19 cellular contexts compared by ENCODE assay signal in the genomic region with DNA sequence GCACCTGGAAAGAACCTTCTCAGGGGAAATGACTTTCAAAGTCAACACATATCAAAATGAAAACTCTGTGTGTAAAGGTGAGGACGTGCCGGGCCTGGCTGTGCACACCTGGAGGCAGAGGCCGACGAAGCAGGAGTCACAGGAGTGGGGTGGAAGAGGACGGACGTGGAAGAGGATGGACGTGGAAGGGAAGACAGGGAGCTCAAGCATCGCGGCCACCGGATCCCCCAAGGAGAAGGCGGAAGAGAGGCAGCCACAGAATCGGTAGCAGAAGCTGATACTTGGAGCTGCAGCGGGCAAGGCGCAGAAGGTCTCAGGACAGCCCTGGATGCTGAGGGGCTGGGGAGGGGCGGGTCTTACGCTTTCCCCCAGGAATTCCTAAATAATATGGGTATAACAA.
DNase-seq lines count a peak whose midpoint lies in the region; ATAC-seq, FAIRE-seq and TF ChIP-seq lines count a peak whose summit lies in the region.
"Had no signal": no experiment of that assay in that cellular context is flagged by ENCODE, and none has a peak within 500 bp of the region (broad histone marks: within the 10 kb centered on the region; RNA-seq: fewer than 3 reads in every experiment).

No MANE protein-coding gene starts in this region.

- BruUV-seq in HepG2 (replicated peaks; lab: Mats Ljungman, UMichigan): no TSS peak

- H3K4me1 ChIP-seq in right lobe of liver (no peaks in the 10 kb centered on the region), HepG2 (ENCODE audit: insufficient read depth, low read length) (no peaks in the 10 kb centered on the region), spleen (peaks cover 0 to 7% (median 2%) of the 10 kb centered on the region in 6 donors)

- POLR2A ChIA-PET in HepG2 (lab: Yijun Ruan, JAX): no interaction called here

- H3K79me2 ChIP-seq in HepG2 (ENCODE audit: insufficient read depth, low read length): no peaks in the 10 kb centered on the region

- no peak for FAIRE-seq in HepG2 (lab: Jason Lieb, UNC)
- FAIRE-seq: astrocyte, small intestine, TTC549 had no signal

- 52% methylated on average over 5 of the region's 16 CpGs for WGBS in right lobe of liver (ENCODE audit: insufficient coverage, low coverage, low lambda C conversion rate, missing lambda C conversion rate)
- WGBS in HepG2 (ENCODE audit: low lambda C conversion rate): 37% methylated on average over 16 of the region's 16 CpGs
- 79 to 90% (median 85%) methylated on average over 16 of the region's 16 CpGs for WGBS in spleen, 5 donors

- no peaks in the 10 kb centered on the region for H3K9me3 ChIP-seq in right lobe of liver
- no peaks in the 10 kb centered on the region for H3K9me3 ChIP-seq in HepG2 (ENCODE audit: low read length)
- H3K9me3 ChIP-seq in spleen: no peaks in the 10 kb centered on the region

- H3K27me3 ChIP-seq in right lobe of liver (no peaks in the 10 kb centered on the region), HepG2 (ENCODE audit: control insufficient read depth in 1 of 2, insufficient read depth in 2 of 2, low read length in 2 of 2) (peaks cover 4 to 58% of the 10 kb centered on the region in 2 experiments; a peak in 4 of 5 replicates), spleen (replicated peaks in 1 of 7) (peaks cover 0 to 72% (median 19%) of the 10 kb centered on the region in 7 donors)

- H3K4me3 ChIP-seq in right lobe of liver (no peak overlapping the region), HepG2 (replicated peaks in 1 of 3; ENCODE audit: insufficient read depth in 1 of 3, low read depth in 2 of 3, low read length in 3 of 3) (no peak overlapping the region), spleen (no peak overlapping the region)

- H3K27ac ChIP-seq in right lobe of liver (no peak overlapping the region), HepG2 (ENCODE audit: extremely low read length, insufficient read depth, low read length) (no peak overlapping the region), spleen (no peak overlapping the region)

- CTCF ChIA-PET in HepG2 (lab: Yijun Ruan, JAX; ENCODE audit: low intra/inter-chr PET ratio, low total read pairs): no interaction called here

- no peaks in the 10 kb centered on the region for H4K20me1 ChIP-seq in HepG2 (ENCODE audit: insufficient read depth, low read length)

- DNase-seq in right lobe of liver: peak in 2 of 3 donors; percentile 24 to 33
- no peak for DNase-seq in HepG2 (ENCODE audit: low spot score)
- peak; percentile 38 for DNase-seq in islet precursor cell
- peak; percentile 67 for DNase-seq in spleen
- DNase-seq in 8988T: no peak
- DNase-seq: activated CD4-positive, alpha-beta T cell treated with anti-CD3 and anti-CD28 coated beads, Interleukin-2, amount 10 ng/mL, durations not matched to agents 24 days and 14 days; activated naive CD4-positive, alpha-beta T cell treated with anti-CD3 and anti-CD28 coated beads for 36 hours; DMS153; GF-D8; midbrain; NCI-H1436 treated with DMSO at 0.1 percent for 48 hours; NCI-H69; small intestine; stimulated activated CD4-positive, alpha-beta T cell treated with anti-CD3 and anti-CD28 coated beads, Interleukin-4, amount 100 ng/mL, for 1 hour; SW 1271 had no signal

- TF ChIP-seq RAD21 in HepG2 (CRISPR knock-in tag; IDR thresholded peaks at IDR 0.05): no peak

- H2AFZ ChIP-seq in HepG2 (ENCODE audit: low read length): no peak overlapping the region

- H3K9ac ChIP-seq in HepG2 (ENCODE audit: insufficient read depth, low read depth, low read length): no peak overlapping the region

- no peak overlapping the region for H3K4me2 ChIP-seq in HepG2 (ENCODE audit: low read depth, low read length)

- ATAC-seq in right lobe of liver: no peak
- ATAC-seq in HepG2: no peak
- ATAC-seq in GM19395 (IDR thresholded peaks at IDR 0.05; ENCODE audit: unreplicated experiment): no peak
- no peak for ATAC-seq in GM18867 (IDR thresholded peaks at IDR 0.05; ENCODE audit: unreplicated experiment)

- no peak for TF ChIP-seq EP300 in HepG2 (IDR thresholded peaks at IDR 0.05; ENCODE audit: low read depth in 2 of 2, low read length in 2 of 2)
- TF ChIP-seq EP300 in HepG2 (CRISPR knock-in tag; IDR thresholded peaks at IDR 0.05; ENCODE audit: borderline replicate concordance): no peak

- TF ChIP-seq CTCF in right lobe of liver (IDR thresholded peaks at IDR 0.05) (no peak), HepG2 (CRISPR knock-in tag; IDR thresholded peaks at IDR 0.05) (no peak), spleen (IDR thresholded peaks at IDR 0.05 in 8 of 11, conservative IDR thresholded peaks at IDR 0.05 in 3 of 11) (no peak)

- H3K36me3 ChIP-seq in right lobe of liver: no peaks in the 10 kb centered on the region
- H3K36me3 ChIP-seq in HepG2 (replicated peaks in 1 of 2; ENCODE audit: control insufficient read depth in 1 of 2, insufficient read depth in 2 of 2, low read length in 2 of 2): no peaks in the 10 kb centered on the region
- H3K36me3 ChIP-seq in spleen: no peaks in the 10 kb centered on the region

- in situ Hi-C loops in HepG2 (cut with HindIII; ENCODE audit: extremely low pct_ligation_motif_present, low pct_unique_long_range_greater_than_20kb): loop anchor here (5.0 to 25.0 kb wide), 3 partner anchors 266 to 746 kb away; no protein-coding TSS in a partner anchor

- intact Hi-C loops in right lobe of liver (cut with DNase I) (no loop called here), HepG2 (cut with micrococcal nuclease; ENCODE audit: unreplicated experiment) (loop anchor here (5.0 kb wide), 1 partner anchor 731 kb away; no protein-coding TSS in a partner anchor), spleen (cut with DNase I; ENCODE audit: low total_unique reads) (no loop called here)

- TF ChIP-seq POLR2A in right lobe of liver (IDR thresholded peaks at IDR 0.05) (no peak), HepG2 (IDR thresholded peaks at IDR 0.05; ENCODE audit: insufficient read depth in 1 of 2, low read depth in 2 of 2, low read length in 2 of 2) (no peak), spleen (IDR thresholded peaks at IDR 0.05) (no peak)

TF ChIP-seq in HepG2, 621 proteins besides CTCF, POLR2A, EP300 and RAD21 (continues in another document):
- no peak for TF ChIP-seq CENPX (CRISPR knock-in tag; IDR thresholded peaks at IDR 0.05)
- TF ChIP-seq, protein P1, sequence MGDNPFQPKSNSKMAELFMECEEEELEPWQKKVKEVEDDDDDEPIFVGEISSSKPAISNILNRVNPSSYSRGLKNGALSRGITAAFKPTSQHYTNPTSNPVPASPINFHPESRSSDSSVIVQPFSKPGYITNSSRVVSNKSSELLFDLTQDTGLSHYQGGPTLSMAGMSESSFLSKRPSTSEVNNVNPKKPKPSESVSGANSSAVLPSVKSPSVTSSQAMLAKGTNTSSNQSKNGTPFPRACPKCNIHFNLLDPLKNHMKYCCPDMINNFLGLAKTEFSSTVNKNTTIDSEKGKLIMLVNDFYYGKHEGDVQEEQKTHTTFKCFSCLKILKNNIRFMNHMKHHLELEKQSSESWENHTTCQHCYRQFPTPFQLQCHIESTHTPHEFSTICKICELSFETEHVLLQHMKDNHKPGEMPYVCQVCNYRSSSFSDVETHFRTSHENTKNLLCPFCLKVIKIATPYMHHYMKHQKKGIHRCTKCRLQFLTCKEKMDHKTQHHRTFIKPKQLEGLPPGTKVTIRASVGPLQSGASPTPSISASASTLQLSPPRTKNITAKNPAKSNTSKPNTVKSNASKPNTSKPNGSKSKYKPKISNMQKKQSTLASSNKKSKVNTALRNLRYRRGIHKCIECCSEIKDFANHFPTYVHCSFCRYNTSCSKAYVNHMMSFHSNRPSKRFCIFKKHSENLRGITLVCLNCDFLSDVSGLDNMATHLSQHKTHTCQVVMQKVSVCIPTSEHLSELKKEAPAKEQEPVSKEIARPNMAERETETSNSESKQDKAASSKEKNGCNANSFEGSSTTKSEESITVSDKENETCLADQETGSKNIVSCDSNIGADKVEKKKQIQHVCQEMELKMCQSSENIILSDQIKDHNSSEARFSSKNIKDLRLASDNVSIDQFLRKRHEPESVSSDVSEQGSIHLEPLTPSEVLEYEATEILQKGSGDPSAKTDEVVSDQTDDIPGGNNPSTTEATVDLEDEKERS (CRISPR knock-in tag; IDR thresholded peaks at IDR 0.05): no peak
- TF ChIP-seq NFE2L2 (IDR thresholded peaks at IDR 0.05; ENCODE audit: low read length): no peak
- TF ChIP-seq, protein P2, sequence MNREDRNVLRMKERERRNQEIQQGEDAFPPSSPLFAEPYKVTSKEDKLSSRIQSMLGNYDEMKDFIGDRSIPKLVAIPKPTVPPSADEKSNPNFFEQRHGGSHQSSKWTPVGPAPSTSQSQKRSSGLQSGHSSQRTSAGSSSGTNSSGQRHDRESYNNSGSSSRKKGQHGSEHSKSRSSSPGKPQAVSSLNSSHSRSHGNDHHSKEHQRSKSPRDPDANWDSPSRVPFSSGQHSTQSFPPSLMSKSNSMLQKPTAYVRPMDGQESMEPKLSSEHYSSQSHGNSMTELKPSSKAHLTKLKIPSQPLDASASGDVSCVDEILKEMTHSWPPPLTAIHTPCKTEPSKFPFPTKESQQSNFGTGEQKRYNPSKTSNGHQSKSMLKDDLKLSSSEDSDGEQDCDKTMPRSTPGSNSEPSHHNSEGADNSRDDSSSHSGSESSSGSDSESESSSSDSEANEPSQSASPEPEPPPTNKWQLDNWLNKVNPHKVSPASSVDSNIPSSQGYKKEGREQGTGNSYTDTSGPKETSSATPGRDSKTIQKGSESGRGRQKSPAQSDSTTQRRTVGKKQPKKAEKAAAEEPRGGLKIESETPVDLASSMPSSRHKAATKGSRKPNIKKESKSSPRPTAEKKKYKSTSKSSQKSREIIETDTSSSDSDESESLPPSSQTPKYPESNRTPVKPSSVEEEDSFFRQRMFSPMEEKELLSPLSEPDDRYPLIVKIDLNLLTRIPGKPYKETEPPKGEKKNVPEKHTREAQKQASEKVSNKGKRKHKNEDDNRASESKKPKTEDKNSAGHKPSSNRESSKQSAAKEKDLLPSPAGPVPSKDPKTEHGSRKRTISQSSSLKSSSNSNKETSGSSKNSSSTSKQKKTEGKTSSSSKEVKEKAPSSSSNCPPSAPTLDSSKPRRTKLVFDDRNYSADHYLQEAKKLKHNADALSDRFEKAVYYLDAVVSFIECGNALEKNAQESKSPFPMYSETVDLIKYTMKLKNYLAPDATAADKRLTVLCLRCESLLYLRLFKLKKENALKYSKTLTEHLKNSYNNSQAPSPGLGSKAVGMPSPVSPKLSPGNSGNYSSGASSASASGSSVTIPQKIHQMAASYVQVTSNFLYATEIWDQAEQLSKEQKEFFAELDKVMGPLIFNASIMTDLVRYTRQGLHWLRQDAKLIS (CRISPR knock-in tag; IDR thresholded peaks at IDR 0.05): no peak

Comparison
In these comparisons a context has a peak if more than half of its experiments do, and no peak if none do; other contexts are left out.
1. DNase-seq: peak in right lobe of liver (2 of 3), islet precursor cell (single experiment) and spleen (single experiment); none in HepG2 (single experiment) and 8988T (single experiment).